In the genomic region with DNA sequence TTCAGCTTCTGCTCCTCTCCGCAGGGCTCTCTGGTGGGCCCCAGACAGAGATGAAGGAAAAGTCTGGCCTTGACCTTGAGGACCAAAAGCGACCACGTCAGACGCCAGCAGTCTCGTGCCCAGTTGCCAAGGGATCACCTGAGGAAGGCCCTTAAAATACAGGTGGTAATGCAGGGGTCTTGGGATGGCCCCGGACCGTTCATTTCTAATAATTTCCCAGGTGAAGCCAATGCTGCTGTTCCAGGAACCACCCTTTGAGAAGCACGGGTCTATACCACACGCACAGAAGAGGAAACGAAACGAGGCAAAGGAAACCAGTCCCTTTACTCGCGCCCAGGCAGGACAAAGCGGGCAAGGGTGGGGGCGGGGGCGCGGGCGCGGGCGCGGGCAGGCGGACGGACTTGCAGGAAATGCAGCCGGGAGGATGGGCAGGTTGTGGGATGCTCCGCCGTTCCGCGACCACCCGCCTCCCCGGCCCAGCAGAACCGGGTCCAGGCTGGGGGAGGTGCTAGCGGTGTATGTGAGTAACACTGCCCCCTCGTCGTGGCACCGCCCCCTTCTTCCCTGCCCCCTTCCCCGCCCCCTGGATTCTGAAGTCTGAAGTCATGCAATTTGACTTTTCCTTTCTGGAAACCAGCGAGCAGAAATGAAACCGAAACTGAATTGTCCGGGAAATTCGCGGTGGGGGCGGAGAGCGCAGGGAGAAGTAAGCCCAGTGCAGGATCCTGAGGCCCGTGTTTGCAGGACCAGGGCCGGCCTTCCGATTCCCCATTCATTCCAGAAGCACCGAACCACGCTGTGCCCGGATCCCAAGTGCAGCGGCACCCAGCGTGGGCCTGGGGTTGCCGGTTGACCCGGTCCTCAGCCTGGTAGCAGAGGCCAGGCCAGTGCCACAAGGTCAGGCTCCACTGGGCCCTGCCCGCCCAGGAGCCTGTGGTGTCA, we compare ENCODE assay signal across 2 cellular contexts.
TF ChIP-seq lines count a peak whose summit lies in the region.

No MANE protein-coding gene starts in this region.

TF ChIP-seq in K562, 482 proteins besides CTCF, POLR2A, EP300 and RAD21 (continues in another document):
- TF ChIP-seq SRSF3 (IDR thresholded peaks at IDR 0.05; ENCODE audit: insufficient read depth, low read length), result no peak
- TF ChIP-seq ZNF212 (CRISPR knock-in tag; IDR thresholded peaks at IDR 0.05), result no peak
- TF ChIP-seq CCNT2 (IDR thresholded peaks at IDR 0.05; ENCODE audit: borderline replicate concordance, extremely low read depth, insufficient read length, low read depth, low read length), result no peak
- no peak for TF ChIP-seq BCOR (IDR thresholded peaks at IDR 0.05)
- TF ChIP-seq SMAD4 (CRISPR knock-in tag; conservative IDR thresholded peaks at IDR 0.05), result no peak
- no peak for TF ChIP-seq CBX3 (IDR thresholded peaks at IDR 0.05; ENCODE audit: borderline replicate concordance in 1 of 2, low read length in 2 of 2)
- no peak for TF ChIP-seq PKNOX1 (IDR thresholded peaks at IDR 0.05)
- no peak for TF ChIP-seq TAF15 (IDR thresholded peaks at IDR 0.05; ENCODE audit: low read depth, low read length)
- no peak for TF ChIP-seq E2F1 (CRISPR knock-in tag; IDR thresholded peaks at IDR 0.05)
- TF ChIP-seq NFRKB (IDR thresholded peaks at IDR 0.05; ENCODE audit: low read depth), result no peak
- TF ChIP-seq ZNF318 (IDR thresholded peaks at IDR 0.05; ENCODE audit: borderline replicate concordance in 1 of 2, low read depth in 1 of 2), result peak in 1 of 2 experiments; percentile 40; a peak in 1 of 4 replicates
- no peak for TF ChIP-seq TEAD2 (tag; IDR thresholded peaks at IDR 0.05)

TF ChIP-seq in HEK293T, 16 proteins besides CTCF, POLR2A, EP300 and RAD21:
- no peak for TF ChIP-seq PKNOX1 (IDR thresholded peaks at IDR 0.05)
- TF ChIP-seq CTBP1 (IDR thresholded peaks at IDR 0.05; ENCODE audit: borderline replicate concordance), result no peak
- no peak for TF ChIP-seq TARDBP (IDR thresholded peaks at IDR 0.05)
- no peak for TF ChIP-seq ARNT (IDR thresholded peaks at IDR 0.05)
- TF ChIP-seq FOXK2 (IDR thresholded peaks at IDR 0.05), result no peak
- TF ChIP-seq FOXM1 (IDR thresholded peaks at IDR 0.05; ENCODE audit: borderline replicate concordance), result no peak
- no peak for TF ChIP-seq ELF4 (IDR thresholded peaks at IDR 0.05)
- TF ChIP-seq L3MBTL2 (conservative IDR thresholded peaks at IDR 0.05), result no peak
- TF ChIP-seq NFRKB (IDR thresholded peaks at IDR 0.05), result no peak
- no peak for TF ChIP-seq HDGF (IDR thresholded peaks at IDR 0.05; ENCODE audit: borderline replicate concordance)
- TF ChIP-seq BHLHE40 (IDR thresholded peaks at IDR 0.05; ENCODE audit: borderline replicate concordance), result no peak
- no peak for TF ChIP-seq SP1 (IDR thresholded peaks at IDR 0.05)
- TF ChIP-seq SUZ12 (IDR thresholded peaks at IDR 0.05), result no peak
- no peak for TF ChIP-seq ZNF384 (IDR thresholded peaks at IDR 0.05)
- no peak for TF ChIP-seq LEF1 (IDR thresholded peaks at IDR 0.05; ENCODE audit: borderline replicate concordance)
- no peak for TF ChIP-seq FOXA1 (IDR thresholded peaks at IDR 0.05)
TF ChIP-seq in HEK293T: peak in this region for 0.
